1 cellular context compared by ENCODE assay signal in genomic region chr3:42525736-42526345, GRCh38.
TF ChIP-seq lines count a peak whose summit lies in the region.

No MANE protein-coding gene starts in this region.

TF ChIP-seq in WTC11, 78 proteins besides CTCF, POLR2A, EP300 and RAD21 (continued from another document):
- no peak for TF ChIP-seq ZNF416 (CRISPR knock-in tag; IDR thresholded peaks at IDR 0.05)
- TF ChIP-seq CREM (CRISPR knock-in tag; IDR thresholded peaks at IDR 0.05), result no peak
- TF ChIP-seq TEAD4 (CRISPR knock-in tag; IDR thresholded peaks at IDR 0.05), result no peak
- TF ChIP-seq, protein P1, sequence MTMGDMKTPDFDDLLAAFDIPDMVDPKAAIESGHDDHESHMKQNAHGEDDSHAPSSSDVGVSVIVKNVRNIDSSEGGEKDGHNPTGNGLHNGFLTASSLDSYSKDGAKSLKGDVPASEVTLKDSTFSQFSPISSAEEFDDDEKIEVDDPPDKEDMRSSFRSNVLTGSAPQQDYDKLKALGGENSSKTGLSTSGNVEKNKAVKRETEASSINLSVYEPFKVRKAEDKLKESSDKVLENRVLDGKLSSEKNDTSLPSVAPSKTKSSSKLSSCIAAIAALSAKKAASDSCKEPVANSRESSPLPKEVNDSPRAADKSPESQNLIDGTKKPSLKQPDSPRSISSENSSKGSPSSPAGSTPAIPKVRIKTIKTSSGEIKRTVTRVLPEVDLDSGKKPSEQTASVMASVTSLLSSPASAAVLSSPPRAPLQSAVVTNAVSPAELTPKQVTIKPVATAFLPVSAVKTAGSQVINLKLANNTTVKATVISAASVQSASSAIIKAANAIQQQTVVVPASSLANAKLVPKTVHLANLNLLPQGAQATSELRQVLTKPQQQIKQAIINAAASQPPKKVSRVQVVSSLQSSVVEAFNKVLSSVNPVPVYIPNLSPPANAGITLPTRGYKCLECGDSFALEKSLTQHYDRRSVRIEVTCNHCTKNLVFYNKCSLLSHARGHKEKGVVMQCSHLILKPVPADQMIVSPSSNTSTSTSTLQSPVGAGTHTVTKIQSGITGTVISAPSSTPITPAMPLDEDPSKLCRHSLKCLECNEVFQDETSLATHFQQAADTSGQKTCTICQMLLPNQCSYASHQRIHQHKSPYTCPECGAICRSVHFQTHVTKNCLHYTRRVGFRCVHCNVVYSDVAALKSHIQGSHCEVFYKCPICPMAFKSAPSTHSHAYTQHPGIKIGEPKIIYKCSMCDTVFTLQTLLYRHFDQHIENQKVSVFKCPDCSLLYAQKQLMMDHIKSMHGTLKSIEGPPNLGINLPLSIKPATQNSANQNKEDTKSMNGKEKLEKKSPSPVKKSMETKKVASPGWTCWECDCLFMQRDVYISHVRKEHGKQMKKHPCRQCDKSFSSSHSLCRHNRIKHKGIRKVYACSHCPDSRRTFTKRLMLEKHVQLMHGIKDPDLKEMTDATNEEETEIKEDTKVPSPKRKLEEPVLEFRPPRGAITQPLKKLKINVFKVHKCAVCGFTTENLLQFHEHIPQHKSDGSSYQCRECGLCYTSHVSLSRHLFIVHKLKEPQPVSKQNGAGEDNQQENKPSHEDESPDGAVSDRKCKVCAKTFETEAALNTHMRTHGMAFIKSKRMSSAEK (CRISPR knock-in tag; IDR thresholded peaks at IDR 0.05; ENCODE audit: borderline replicate concordance), result no peak
- TF ChIP-seq ZNF219 (CRISPR knock-in tag; IDR thresholded peaks at IDR 0.05; ENCODE audit: borderline replicate concordance), result no peak
- no peak for TF ChIP-seq SOX15 (CRISPR knock-in tag; IDR thresholded peaks at IDR 0.05)
- no peak for TF ChIP-seq KAT7 (CRISPR knock-in tag; IDR thresholded peaks at IDR 0.05; ENCODE audit: borderline replicate concordance)
- no peak for TF ChIP-seq ZBTB21 (CRISPR knock-in tag; IDR thresholded peaks at IDR 0.05; ENCODE audit: borderline replicate concordance)
- no peak for TF ChIP-seq CREB1 (CRISPR knock-in tag; IDR thresholded peaks at IDR 0.05)
- no peak for TF ChIP-seq ETV6 (CRISPR knock-in tag; IDR thresholded peaks at IDR 0.05)
- no peak for TF ChIP-seq FOXP1 (CRISPR knock-in tag; IDR thresholded peaks at IDR 0.05; ENCODE audit: borderline replicate concordance)
- no peak for TF ChIP-seq PRDM15 (CRISPR knock-in tag; IDR thresholded peaks at IDR 0.05)
- TF ChIP-seq ZNF138 (CRISPR knock-in tag; conservative IDR thresholded peaks at IDR 0.05), result no peak
- no peak for TF ChIP-seq ZSCAN18 (CRISPR knock-in tag; IDR thresholded peaks at IDR 0.05)
- no peak for TF ChIP-seq IRF2 (CRISPR knock-in tag; IDR thresholded peaks at IDR 0.05; ENCODE audit: borderline replicate concordance, low read depth)
